8 cellular contexts compared by ENCODE assay signal in the genomic region with DNA sequence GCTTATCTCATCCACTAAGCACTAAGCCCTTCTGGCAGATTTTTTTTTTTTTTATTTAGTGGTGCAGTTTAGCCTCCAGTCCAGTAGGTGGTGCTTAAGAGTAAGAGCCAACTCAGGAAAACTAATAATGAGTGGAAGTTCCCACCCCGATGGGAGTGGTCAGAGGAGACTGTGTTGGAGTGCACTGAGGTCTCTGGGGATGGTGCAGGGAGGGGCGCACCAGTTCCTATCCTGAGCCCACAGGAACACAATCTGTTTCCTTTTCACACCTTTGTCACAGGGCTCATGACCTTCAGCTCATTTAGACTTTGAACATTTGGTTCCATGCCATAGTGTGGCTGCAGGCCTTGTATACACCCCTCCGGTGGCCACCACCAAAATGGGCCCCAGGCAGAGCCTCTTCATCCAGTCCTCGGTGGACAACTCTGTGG.
DNase-seq lines count a peak whose midpoint lies in the region; ATAC-seq, FAIRE-seq and TF ChIP-seq lines count a peak whose summit lies in the region.

No MANE protein-coding gene starts in this region.

- H4K20me1 ChIP-seq in HepG2 (ENCODE audit: insufficient read depth, low read length): no peaks in the 10 kb centered on the region

- DNase-seq in ACHN (peak; percentile 19), HepG2 (ENCODE audit: low spot score) (no peak), COR-L47 (lab: John Stamatoyannopoulos, UW) (no peak), T-helper 2 cell (no peak)
- DNase-seq in stimulated activated CD4-positive, alpha-beta T cell treated with anti-CD3 and anti-CD28 coated beads, Interleukin-1b, Interleukin-23, amount 100 ng/mL, for 48 hours: no peak

- H2AFZ ChIP-seq in HepG2 (ENCODE audit: low read length): no peak overlapping the region

- no peaks in the 10 kb centered on the region for H3K36me3 ChIP-seq in HepG2 (replicated peaks in 1 of 2; ENCODE audit: control insufficient read depth in 1 of 2, insufficient read depth in 2 of 2, low read length in 2 of 2)

- TF ChIP-seq EP300 in HepG2 (IDR thresholded peaks at IDR 0.05; ENCODE audit: low read depth in 2 of 2, low read length in 2 of 2): no peak
- no peak for TF ChIP-seq EP300 in HepG2 (CRISPR knock-in tag; IDR thresholded peaks at IDR 0.05; ENCODE audit: borderline replicate concordance)

- H3K4me3 ChIP-seq in WI38 (ENCODE audit: low read depth, low read length): no peak overlapping the region
- no peak overlapping the region for H3K4me3 ChIP-seq in HepG2 (replicated peaks in 1 of 3; ENCODE audit: insufficient read depth in 1 of 3, low read depth in 2 of 3, low read length in 3 of 3)

- no peak overlapping the region for H3K27ac ChIP-seq in HepG2 (ENCODE audit: extremely low read length, insufficient read depth, low read length)

- intact Hi-C loops in HepG2 (cut with micrococcal nuclease; ENCODE audit: unreplicated experiment): no loop called here

- in situ Hi-C loops in ACHN (cut with HindIII; ENCODE audit: low pct_ligation_motif_present, low pct_unique_long_range_greater_than_20kb, low sequenced_read_pairs): no loop called here
- in situ Hi-C loops in HepG2 (cut with HindIII; ENCODE audit: extremely low pct_ligation_motif_present, low pct_unique_long_range_greater_than_20kb): no loop called here

- no peaks in the 10 kb centered on the region for H3K27me3 ChIP-seq in HepG2 (ENCODE audit: control insufficient read depth in 1 of 2, insufficient read depth in 2 of 2, low read length in 2 of 2)

- H3K4me1 ChIP-seq in HepG2 (ENCODE audit: insufficient read depth, low read length): no peaks in the 10 kb centered on the region

- ATAC-seq in GM18909 (IDR thresholded peaks at IDR 0.05; ENCODE audit: poor library complexity, unreplicated experiment): peak; percentile 90
- ATAC-seq in HG03103 (IDR thresholded peaks at IDR 0.05; ENCODE audit: low read depth, unreplicated experiment): peak; percentile 88
- ATAC-seq in HepG2: no peak

- BruUV-seq in HepG2 (replicated peaks; lab: Mats Ljungman, UMichigan): no TSS peak

- TF ChIP-seq CTCF in WI38 (IDR thresholded peaks at IDR 0.05; ENCODE audit: low read depth, low read length) (peak; percentile 34), HepG2 (CRISPR knock-in tag; IDR thresholded peaks at IDR 0.05) (no peak)

- POLR2A ChIA-PET in HepG2 (lab: Yijun Ruan, JAX): no interaction called here

- 56% methylated on average over 3 of the region's 4 CpGs for WGBS in HepG2 (ENCODE audit: low lambda C conversion rate)

- H3K79me2 ChIP-seq in HepG2 (ENCODE audit: insufficient read depth, low read length): no peaks in the 10 kb centered on the region

- no peak for TF ChIP-seq POLR2A in HepG2 (IDR thresholded peaks at IDR 0.05; ENCODE audit: insufficient read depth in 1 of 2, low read depth in 2 of 2, low read length in 2 of 2)

- no peak overlapping the region for H3K4me2 ChIP-seq in HepG2 (ENCODE audit: low read depth, low read length)

- no peak for FAIRE-seq in HepG2 (lab: Jason Lieb, UNC)

- CTCF ChIA-PET in HepG2 (lab: Yijun Ruan, JAX; ENCODE audit: low intra/inter-chr PET ratio, low total read pairs): no interaction called here

- no peak overlapping the region for H3K9ac ChIP-seq in HepG2 (ENCODE audit: insufficient read depth, low read depth, low read length)

- peaks cover 64% of the 10 kb centered on the region for H3K9me3 ChIP-seq in HepG2 (ENCODE audit: low read length)

- TF ChIP-seq RAD21 in HepG2 (CRISPR knock-in tag; IDR thresholded peaks at IDR 0.05): no peak

TF ChIP-seq in HepG2, 621 proteins besides CTCF, POLR2A, EP300 and RAD21:
- TF ChIP-seq ZMYM4 (CRISPR knock-in tag; IDR thresholded peaks at IDR 0.05): peak; percentile 28; the same call in 1 of the 2 replicates
- TF ChIP-seq, protein P1, sequence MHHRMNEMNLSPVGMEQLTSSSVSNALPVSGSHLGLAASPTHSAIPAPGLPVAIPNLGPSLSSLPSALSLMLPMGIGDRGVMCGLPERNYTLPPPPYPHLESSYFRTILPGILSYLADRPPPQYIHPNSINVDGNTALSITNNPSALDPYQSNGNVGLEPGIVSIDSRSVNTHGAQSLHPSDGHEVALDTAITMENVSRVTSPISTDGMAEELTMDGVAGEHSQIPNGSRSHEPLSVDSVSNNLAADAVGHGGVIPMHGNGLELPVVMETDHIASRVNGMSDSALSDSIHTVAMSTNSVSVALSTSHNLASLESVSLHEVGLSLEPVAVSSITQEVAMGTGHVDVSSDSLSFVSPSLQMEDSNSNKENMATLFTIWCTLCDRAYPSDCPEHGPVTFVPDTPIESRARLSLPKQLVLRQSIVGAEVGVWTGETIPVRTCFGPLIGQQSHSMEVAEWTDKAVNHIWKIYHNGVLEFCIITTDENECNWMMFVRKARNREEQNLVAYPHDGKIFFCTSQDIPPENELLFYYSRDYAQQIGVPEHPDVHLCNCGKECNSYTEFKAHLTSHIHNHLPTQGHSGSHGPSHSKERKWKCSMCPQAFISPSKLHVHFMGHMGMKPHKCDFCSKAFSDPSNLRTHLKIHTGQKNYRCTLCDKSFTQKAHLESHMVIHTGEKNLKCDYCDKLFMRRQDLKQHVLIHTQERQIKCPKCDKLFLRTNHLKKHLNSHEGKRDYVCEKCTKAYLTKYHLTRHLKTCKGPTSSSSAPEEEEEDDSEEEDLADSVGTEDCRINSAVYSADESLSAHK (CRISPR knock-in tag; IDR thresholded peaks at IDR 0.05; ENCODE audit: borderline replicate concordance): no peak
- TF ChIP-seq, protein P2, sequence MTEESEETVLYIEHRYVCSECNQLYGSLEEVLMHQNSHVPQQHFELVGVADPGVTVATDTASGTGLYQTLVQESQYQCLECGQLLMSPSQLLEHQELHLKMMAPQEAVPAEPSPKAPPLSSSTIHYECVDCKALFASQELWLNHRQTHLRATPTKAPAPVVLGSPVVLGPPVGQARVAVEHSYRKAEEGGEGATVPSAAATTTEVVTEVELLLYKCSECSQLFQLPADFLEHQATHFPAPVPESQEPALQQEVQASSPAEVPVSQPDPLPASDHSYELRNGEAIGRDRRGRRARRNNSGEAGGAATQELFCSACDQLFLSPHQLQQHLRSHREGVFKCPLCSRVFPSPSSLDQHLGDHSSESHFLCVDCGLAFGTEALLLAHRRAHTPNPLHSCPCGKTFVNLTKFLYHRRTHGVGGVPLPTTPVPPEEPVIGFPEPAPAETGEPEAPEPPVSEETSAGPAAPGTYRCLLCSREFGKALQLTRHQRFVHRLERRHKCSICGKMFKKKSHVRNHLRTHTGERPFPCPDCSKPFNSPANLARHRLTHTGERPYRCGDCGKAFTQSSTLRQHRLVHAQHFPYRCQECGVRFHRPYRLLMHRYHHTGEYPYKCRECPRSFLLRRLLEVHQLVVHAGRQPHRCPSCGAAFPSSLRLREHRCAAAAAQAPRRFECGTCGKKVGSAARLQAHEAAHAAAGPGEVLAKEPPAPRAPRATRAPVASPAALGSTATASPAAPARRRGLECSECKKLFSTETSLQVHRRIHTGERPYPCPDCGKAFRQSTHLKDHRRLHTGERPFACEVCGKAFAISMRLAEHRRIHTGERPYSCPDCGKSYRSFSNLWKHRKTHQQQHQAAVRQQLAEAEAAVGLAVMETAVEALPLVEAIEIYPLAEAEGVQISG (CRISPR knock-in tag; IDR thresholded peaks at IDR 0.05): peak; percentile 88
TF ChIP-seq in HepG2: peak in this region for 2.
